In the genomic region with DNA sequence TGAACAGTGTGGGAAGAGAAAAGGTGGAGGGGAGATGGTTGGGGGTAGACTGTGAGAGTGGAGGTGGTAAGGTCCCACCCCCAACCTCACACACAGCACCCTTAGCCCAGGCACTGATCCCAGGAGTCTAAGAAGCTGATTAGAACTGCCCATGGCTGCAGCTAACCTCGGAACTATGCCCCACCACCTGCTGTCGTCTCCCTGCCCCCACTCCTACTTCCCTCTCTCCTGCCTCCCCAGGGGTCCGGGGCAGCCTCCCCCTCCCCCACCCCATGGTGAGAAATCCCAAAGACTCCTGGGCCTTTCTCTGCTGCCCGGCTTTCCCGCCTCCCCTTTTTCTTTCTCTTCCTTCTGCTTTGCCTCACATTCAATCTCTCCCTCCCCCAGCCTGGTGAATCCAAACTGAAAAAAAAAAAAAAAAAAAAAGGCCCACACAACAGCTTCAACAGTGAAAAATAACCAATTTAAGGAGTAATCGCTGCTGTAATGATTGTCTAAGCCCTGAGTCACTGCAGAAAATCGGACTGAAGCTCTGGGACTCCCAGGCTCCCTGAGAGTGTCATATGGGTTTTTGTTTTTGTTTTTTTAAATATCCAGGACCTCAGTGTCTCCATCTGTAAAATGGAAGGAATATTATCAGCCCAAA, we compare ENCODE assay signal across 26 cellular contexts. TPM values are rescaled to one million over a fixed set of nuclear protein-coding genes. Genes with fewer than 3 reads are reported as not detected.
DNase-seq lines count a peak whose midpoint lies in the region; ATAC-seq, FAIRE-seq and TF ChIP-seq lines count a peak whose summit lies in the region.
"Had no signal": no experiment of that assay in that cellular context is flagged by ENCODE, and none has a peak within 500 bp of the region (broad histone marks: within the 10 kb centered on the region; RNA-seq: fewer than 3 reads in every experiment).

No MANE protein-coding gene starts in this region.

- H2BK15ac ChIP-seq in mesendoderm (replicated peaks; ENCODE audit: low read depth), result no peak overlapping the region

- no peaks in the 10 kb centered on the region for H3K9me2 ChIP-seq in SK-N-SH

- DNase-seq in D721Med (ENCODE audit: insufficient read length, low spot score) (peak; percentile 65), WTC11 (ENCODE audit: low spot score) (no peak), mesendoderm (no peak), caudate nucleus (lab: John Stamatoyannopoulos, UW) (no peak), DMS153 treated with DMSO at 0.1 percent for 48 hours (lab: John Stamatoyannopoulos, UW; ENCODE audit: unreplicated experiment) (no peak), SK-N-SH (no peak), left ventricle myocardium inferior (no peak)
- DNase-seq: activated CD4-positive, alpha-beta memory T cell treated with anti-CD3 and anti-CD28 coated beads for 36 hours; activated CD4-positive, CD25-positive, alpha-beta regulatory T cell; activated effector memory CD4-positive, alpha-beta T cell treated with Interleukin-2 at 50 U/mL for 16 hours; activated naive CD8-positive, alpha-beta T cell treated with anti-CD3 and anti-CD28 coated beads, Interleukin-2, amount 50 U/mL, for 24 hours; body of pancreas; effector memory CD8-positive, alpha-beta T cell; esophagus squamous epithelium; NCI-H1105 treated with DMSO at 0.1 percent for 48 hours; NCI-H526; stimulated activated CD4-positive, alpha-beta T cell treated with anti-CD3 and anti-CD28 coated beads, Interleukin-15, amount 100 ng/mL, for 24 hours; T-helper 9 cell; upper lobe of left lung had no signal

- no peaks in the 10 kb centered on the region for H3K36me3 Mint-ChIP-seq in WTC11
- H3K36me3 Mint-ChIP-seq: activated CD4-positive, alpha-beta memory T cell treated with anti-CD3 and anti-CD28 coated beads for 36 hours; natural killer cell treated with Interleukin-12 subunit alpha and Interleukin-12 subunit beta and Interleukin-15 and Interleukin-18, amount 100 ng/mL, for 72 hours had no signal

- intact Hi-C loops in left ventricle myocardium inferior (cut with micrococcal nuclease), result no loop called here

- H3K4me3 ChIP-seq in HUES64 (ENCODE audit: low read length) (no peak overlapping the region), mesendoderm (ENCODE audit: low read length) (no peak overlapping the region), SK-N-SH (ENCODE audit: low read depth in 2 of 2, low read length in 1 of 2) (no peak overlapping the region), left ventricle myocardium inferior (no peak overlapping the region)
- H3K4me3 ChIP-seq: body of pancreas, esophagus squamous epithelium, upper lobe of left lung had no signal

- no peak for TF ChIP-seq CTCF in D721Med (IDR thresholded peaks at IDR 0.05; ENCODE audit: insufficient read depth, missing control alignments)
- TF ChIP-seq CTCF in WTC11 (IDR thresholded peaks at IDR 0.05), result no peak
- no peak for TF ChIP-seq CTCF in SK-N-SH (IDR thresholded peaks at IDR 0.05)
- TF ChIP-seq CTCF in left ventricle myocardium inferior (IDR thresholded peaks at IDR 0.05; ENCODE audit: borderline replicate concordance), result no peak

- POLR2A ChIA-PET in WTC11 (lab: Charles Lee) (interaction anchor here (0.6 to 0.7 kb wide), 4 partner anchors 16 to 369 kb away, joined by 3 to 6 read pairs (median 3); no protein-coding TSS in a partner anchor), SK-N-SH (lab: Yijun Ruan, JAX) (no interaction called here)

- FAIRE-seq in D721Med (lab: Jason Lieb, UNC), result no peak
- FAIRE-seq: colon, H54 had no signal

- no peak overlapping the region for H2BK120ac ChIP-seq in mesendoderm (ENCODE audit: low read depth, low read length)

- H3K9ac ChIP-seq in HUES64 (ENCODE audit: low read depth, low read length) (0 out of 2 replicates have a peak overlapping the region, but pooled peaks have one; percentile 2), mesendoderm (ENCODE audit: low read length) (no peak overlapping the region), SK-N-SH (no peak overlapping the region)
- H3K9ac ChIP-seq: KMS-11 had no signal

- H3K27ac Mint-ChIP-seq in WTC11, result no peak overlapping the region
- H3K27ac Mint-ChIP-seq: activated CD4-positive, alpha-beta memory T cell treated with anti-CD3 and anti-CD28 coated beads for 36 hours; activated naive CD8-positive, alpha-beta T cell treated with anti-CD3 and anti-CD28 coated beads, Interleukin-2, amount 50 U/mL, for 24 hours; natural killer cell treated with Interleukin-12 subunit alpha and Interleukin-12 subunit beta and Interleukin-15 and Interleukin-18, amount 100 ng/mL, for 72 hours had no signal

- ATAC-seq in WTC11, result no peak
- ATAC-seq: activated naive CD8-positive, alpha-beta T cell treated with anti-CD3 and anti-CD28 coated beads, Interleukin-2, amount 50 U/mL, for 24 hours; body of pancreas; effector memory CD8-positive, alpha-beta T cell; natural killer cell treated with Interleukin-12 subunit alpha and Interleukin-12 subunit beta and Interleukin-15 and Interleukin-18, amount 100 ng/mL, for 72 hours; sciatic nerve had no signal

- CTCF ChIA-PET in WTC11 (lab: Charles Lee), result interaction anchor here (0.6 to 4.1 kb wide), 11 partner anchors 10 to 227 kb away, joined by 3 to 19 read pairs (median 6); partner anchors contain the start of gene TP53I11
- CTCF ChIA-PET in SK-N-SH (lab: Yijun Ruan, JAX), result interaction anchor here (0.9 to 5.2 kb wide), 6 partner anchors 10 to 150 kb away, joined by 3 to 19 read pairs (median 4); no protein-coding TSS in a partner anchor

- H3K27ac ChIP-seq in HUES64 (ENCODE audit: low read depth, low read length) (peak overlapping the region; percentile 20; the same call in 1 of the 2 replicates), mesendoderm (ENCODE audit: low read depth, low read length) (no peak overlapping the region), caudate nucleus (ENCODE audit: low read depth, low read length) (no peak overlapping the region), SK-N-SH (ENCODE audit: low read depth in 2 of 2, low read length in 1 of 2) (no peak overlapping the region), left ventricle myocardium inferior (replicated peaks) (no peak overlapping the region)
- H3K27ac ChIP-seq: body of pancreas, esophagus squamous epithelium, KMS-11, upper lobe of left lung had no signal

- no peak overlapping the region for H3K23ac ChIP-seq in mesendoderm (ENCODE audit: low read length)

- no peak overlapping the region for H2AFZ ChIP-seq in SK-N-SH (ENCODE audit: low read depth)

- H3K4me3 Mint-ChIP-seq in WTC11, result no peak overlapping the region
- H3K4me3 Mint-ChIP-seq: activated CD4-positive, alpha-beta memory T cell treated with anti-CD3 and anti-CD28 coated beads for 36 hours; activated naive CD8-positive, alpha-beta T cell treated with anti-CD3 and anti-CD28 coated beads, Interleukin-2, amount 50 U/mL, for 24 hours; CD14-positive monocyte; effector memory CD8-positive, alpha-beta T cell; natural killer cell treated with Interleukin-12 subunit alpha and Interleukin-12 subunit beta and Interleukin-15 and Interleukin-18, amount 100 ng/mL, for 72 hours had no signal

- H4K20me1 ChIP-seq in SK-N-SH (ENCODE audit: insufficient read depth), result no peaks in the 10 kb centered on the region

- H3K27me3 ChIP-seq in HUES64 (ENCODE audit: insufficient read depth, low read length) (peaks cover 12% of the 10 kb centered on the region), mesendoderm (ENCODE audit: insufficient read depth, low read length, poor library complexity) (no peaks in the 10 kb centered on the region), SK-N-SH (ENCODE audit: insufficient read depth) (peaks cover 5% of the 10 kb centered on the region; the same call in 1 of the 2 replicates), left ventricle myocardium inferior (ENCODE audit: low read depth) (no peaks in the 10 kb centered on the region)
- H3K27me3 ChIP-seq: body of pancreas, esophagus squamous epithelium, upper lobe of left lung had no signal

- WGBS in HUES64, result 15% methylated on average over 7 of the region's 7 CpGs
- WGBS in mesendoderm (ENCODE audit: extremely low coverage, insufficient coverage, low lambda C conversion rate), result no CpG with 5 or more reads among the region's 7 CpGs
- whole genome bisulfite sequencing in SK-N-SH (ENCODE audit: low lambda C conversion rate), result 47% methylated on average over 7 of the region's 7 CpGs

- peaks cover 83% of the 10 kb centered on the region for H3K4me1 Mint-ChIP-seq in WTC11

- H3K36me3 ChIP-seq in HUES64 (ENCODE audit: insufficient read depth, low read length), result no peaks in the 10 kb centered on the region
- no peaks in the 10 kb centered on the region for H3K36me3 ChIP-seq in mesendoderm (ENCODE audit: control insufficient read depth, insufficient read depth, low read length)
- no peaks in the 10 kb centered on the region for H3K36me3 ChIP-seq in SK-N-SH (replicated peaks in 1 of 2; ENCODE audit: control insufficient read depth in 1 of 2, insufficient read depth in 2 of 2, low read length in 1 of 2)
- H3K36me3 ChIP-seq in left ventricle myocardium inferior, result no peaks in the 10 kb centered on the region
- H3K36me3 ChIP-seq: esophagus squamous epithelium, upper lobe of left lung had no signal

- H2BK5ac ChIP-seq in mesendoderm (ENCODE audit: low read length), result no peak overlapping the region

- peaks cover 15% of the 10 kb centered on the region for H3K27me3 Mint-ChIP-seq in WTC11 (ENCODE audit: low read depth)
- H3K27me3 Mint-ChIP-seq: activated CD4-positive, alpha-beta memory T cell treated with anti-CD3 and anti-CD28 coated beads for 36 hours; activated naive CD8-positive, alpha-beta T cell treated with anti-CD3 and anti-CD28 coated beads, Interleukin-2, amount 50 U/mL, for 24 hours; effector memory CD8-positive, alpha-beta T cell had no signal

- no peaks in the 10 kb centered on the region for H3F3A ChIP-seq in SK-N-SH (replicated peaks; ENCODE audit: insufficient read depth)

- H3K4ac ChIP-seq in mesendoderm (ENCODE audit: low read depth, low read length), result no peak overlapping the region

- H4K5ac ChIP-seq in mesendoderm (ENCODE audit: low read length), result no peak overlapping the region

- TF ChIP-seq EP300 in SK-N-SH (IDR thresholded peaks at IDR 0.05; ENCODE audit: borderline replicate concordance in 1 of 2, low read depth in 1 of 2, low read length in 1 of 2), result no peak

- no peaks in the 10 kb centered on the region for H3K79me1 ChIP-seq in mesendoderm (ENCODE audit: low read length)

- H4K8ac ChIP-seq in mesendoderm (ENCODE audit: low read depth, low read length), result no peak overlapping the region

- no peak for TF ChIP-seq RAD21 in SK-N-SH (IDR thresholded peaks at IDR 0.05; ENCODE audit: low read length)

- H2AK5ac ChIP-seq in mesendoderm (ENCODE audit: low read length), result peak overlapping the region; percentile 72

- peak overlapping the region; percentile 43 for H3K56ac ChIP-seq in mesendoderm (ENCODE audit: low read length)

- no peaks in the 10 kb centered on the region for H3K9me3 ChIP-seq in HUES64 (ENCODE audit: insufficient read depth, low read depth, low read length)
- H3K9me3 ChIP-seq in SK-N-SH, result no peaks in the 10 kb centered on the region
- H3K9me3 ChIP-seq in left ventricle myocardium inferior (replicated peaks), result no peaks in the 10 kb centered on the region
- H3K9me3 ChIP-seq: body of pancreas, esophagus squamous epithelium, upper lobe of left lung had no signal

- no peaks in the 10 kb centered on the region for H3K9me3 Mint-ChIP-seq in WTC11
- H3K9me3 Mint-ChIP-seq: activated CD4-positive, alpha-beta memory T cell treated with anti-CD3 and anti-CD28 coated beads for 36 hours; activated naive CD8-positive, alpha-beta T cell treated with anti-CD3 and anti-CD28 coated beads, Interleukin-2, amount 50 U/mL, for 24 hours; CD14-positive monocyte; effector memory CD8-positive, alpha-beta T cell; natural killer cell treated with Interleukin-12 subunit alpha and Interleukin-12 subunit beta and Interleukin-15 and Interleukin-18, amount 100 ng/mL, for 72 hours had no signal

- H3K18ac ChIP-seq in mesendoderm (ENCODE audit: low read length), result no peak overlapping the region

- H3K4me1 ChIP-seq in HUES64 (ENCODE audit: insufficient read depth, low read length) (peaks cover 64% of the 10 kb centered on the region), mesendoderm (ENCODE audit: control insufficient read depth, low read depth, low read length) (peaks cover 13% of the 10 kb centered on the region), SK-N-SH (ENCODE audit: control insufficient read depth in 1 of 2, insufficient read depth in 2 of 2, low read depth in 1 of 2, low read length in 1 of 2) (peaks cover 0 to 2% of the 10 kb centered on the region in 2 experiments; a peak in 2 of 4 replicates), left ventricle myocardium inferior (peaks cover 19% of the 10 kb centered on the region)
- H3K4me1 ChIP-seq: body of pancreas had no signal

- no peak overlapping the region for H3K4me2 ChIP-seq in mesendoderm (ENCODE audit: low read length)
- H3K4me2 ChIP-seq in SK-N-SH, result no peak overlapping the region
- H3K4me2 ChIP-seq: KMS-11 had no signal

- H3K79me2 ChIP-seq in mesendoderm (ENCODE audit: control insufficient read depth, insufficient read depth, low read length) (no peaks in the 10 kb centered on the region), SK-N-SH (ENCODE audit: insufficient read depth) (no peaks in the 10 kb centered on the region)

RNA-seq across cellular contexts. Expression of gene TP53I11, which starts 9.6 kb away (rescaled TPM):
- 44.9 TPM for polyA plus RNA-seq in HUES64 (2013, experiment 1 of 2)
- 50.0 TPM for polyA plus RNA-seq in HUES64 (2013, experiment 2 of 2)
- total RNA-seq in WTC11 (2021), result 42.4 to 44.2 TPM (median 42.9 TPM) in 3 replicates
- polyA plus RNA-seq in mesendoderm (2013, experiment 1 of 2), result 23.1 TPM
- 24.6 TPM for polyA plus RNA-seq in mesendoderm (2013, experiment 2 of 2)
- polyA plus RNA-seq in SK-N-SH (2012; rRNA removed), result 6.0 and 6.6 TPM in 2 replicates
- 3.0 and 4.5 TPM in 2 replicates for polyA plus RNA-seq in SK-N-SH (2012; cell fraction: cytosol; rRNA removed)
- polyA plus RNA-seq in SK-N-SH (2012; cell fraction: nucleus; rRNA removed), result 8.3 and 15.2 TPM in 2 replicates
- total RNA-seq in left ventricle myocardium inferior, result 39.4 TPM
